Comparison of ENCODE assay signal across 17 cellular contexts in genomic region chr2:233546774-233547173, GRCh38.
"Had no signal": no experiment of that assay in that cellular context is flagged by ENCODE, and none has a peak within 500 bp of the region (broad histone marks: within the 10 kb centered on the region; RNA-seq: fewer than 3 reads in every experiment).

No MANE protein-coding gene starts in this region.

- H3K9me3 ChIP-seq: gastroesophageal sphincter, tibial artery had no signal

- ATAC-seq: activated CD4-positive, alpha-beta T cell treated with anti-CD3 and anti-CD28 coated beads for 36 hours; gastroesophageal sphincter; left lobe of liver; T-helper 17 cell had no signal

- DNase-seq: activated B cell treated with CpG ODN at 0.5 μM for 24 hours; activated CD4-positive, alpha-beta T cell treated with anti-CD3 and anti-CD28 coated beads for 36 hours; activated CD4-positive, alpha-beta T cell treated with anti-CD3 and anti-CD28 coated beads, Interleukin-2, amount 50 U/mL, for 4 hours; activated CD8-positive, alpha-beta memory T cell treated with anti-CD3 and anti-CD28 coated beads, Interleukin-2, amount 50 U/mL, for 48 hours; activated naive CD4-positive, alpha-beta T cell treated with Interleukin-2 at 50 U/mL for 16 hours; activated naive CD8-positive, alpha-beta T cell treated with anti-CD3 and anti-CD28 coated beads for 36 hours; activated T-cell treated with anti-CD3 and anti-CD28 coated beads, Interleukin-2, amount 50 U/mL, for 48 hours; head of caudate nucleus; nephron progenitor cell; stimulated activated CD4-positive, alpha-beta T cell treated with anti-CD3 and anti-CD28 coated beads, Interleukin-4, amount 100 ng/mL, for 24 hours; stimulated activated naive CD4-positive, alpha-beta T cell treated with Interleukin-2 at 50 U/mL for 16 hours; SW 1271; T-helper 17 cell; tibial artery had no signal

- H3K4me3 ChIP-seq: gastroesophageal sphincter, tibial artery had no signal

- H3K4me1 ChIP-seq: gastroesophageal sphincter, tibial artery had no signal

- H3K27me3 ChIP-seq: gastroesophageal sphincter, tibial artery had no signal

- H3K27ac ChIP-seq: epithelial cell of prostate, gastroesophageal sphincter, tibial artery had no signal
